4 cellular contexts compared by ENCODE assay signal in genomic region chr1:78271423-78271822, GRCh38.
DNase-seq lines count a peak whose midpoint lies in the region; ATAC-seq and TF ChIP-seq lines count a peak whose summit lies in the region.
"Not testable (repeated sequence)": the region's sequence is repeated elsewhere in the genome, so short reads cannot be mapped to it uniquely, and the experiment has no call there.

No MANE protein-coding gene starts in this region.

- H3K9me3 ChIP-seq in SK-N-MC (ENCODE audit: low read depth, low read length); SK-N-SH: not testable (repeated sequence)

- TF ChIP-seq EP300 in SK-N-SH (IDR thresholded peaks at IDR 0.05; ENCODE audit: borderline replicate concordance in 1 of 2, low read depth in 1 of 2, low read length in 1 of 2): peak in 1 of 2 experiments; percentile 39; a peak in 2 of 4 replicates

- H3K4me3 ChIP-seq in SK-N-MC; SK-N-SH (ENCODE audit: low read depth in 2 of 2, low read length in 1 of 2): not testable (repeated sequence)

- not testable (repeated sequence) for H3K9ac ChIP-seq in SK-N-MC (ENCODE audit: insufficient read length); SK-N-SH

- H3F3A ChIP-seq in SK-N-SH (replicated peaks; ENCODE audit: insufficient read depth): not testable (repeated sequence)

- not testable (repeated sequence) for H3K4me1 ChIP-seq in SK-N-SH (ENCODE audit: control insufficient read depth in 1 of 2, insufficient read depth in 2 of 2, low read depth in 1 of 2, low read length in 1 of 2)

- H4K20me1 ChIP-seq in SK-N-SH (ENCODE audit: insufficient read depth): not testable (repeated sequence)

- DNase-seq in SK-N-DZ (ENCODE audit: low spot score): peak; percentile 59
- DNase-seq in SK-N-MC (ENCODE audit: low read depth, low spot score); SK-N-SH: not testable (repeated sequence)

- H3K9me2 ChIP-seq in SK-N-SH: not testable (repeated sequence)

- H2AFZ ChIP-seq in SK-N-SH (ENCODE audit: low read depth): not testable (repeated sequence)

- not testable (repeated sequence) for H3K4me2 ChIP-seq in SK-N-SH

- not testable (repeated sequence) for H3K27me3 ChIP-seq in SK-N-SH (ENCODE audit: insufficient read depth)

- TF ChIP-seq CTCF in SK-N-SH (IDR thresholded peaks at IDR 0.05): not testable (repeated sequence)

- H3K79me2 ChIP-seq in SK-N-SH (ENCODE audit: insufficient read depth): not testable (repeated sequence)

- CTCF ChIA-PET in SK-N-SH (lab: Yijun Ruan, JAX): interaction anchor here (0.6 kb wide), 1 partner anchor 129 kb away, joined by 3 read pairs; no protein-coding TSS in a partner anchor

- WGBS in SK-N-SH (ENCODE audit: low lambda C conversion rate): 26% methylated on average over 2 of the region's 2 CpGs

- not testable (repeated sequence) for TF ChIP-seq RAD21 in SK-N-SH (IDR thresholded peaks at IDR 0.05; ENCODE audit: low read length)

- not testable (repeated sequence) for H3K36me3 ChIP-seq in SK-N-MC (ENCODE audit: insufficient read depth, low read length); SK-N-SH (replicated peaks in 1 of 2; ENCODE audit: control insufficient read depth in 1 of 2, insufficient read depth in 2 of 2, low read length in 1 of 2)

- POLR2A ChIA-PET in SK-N-SH (lab: Yijun Ruan, JAX): not testable (repeated sequence)

- not testable (repeated sequence) for ATAC-seq in SK-N-SH treated with all-trans-retinoic acid at 6 μM for 48 hours

- H3K27ac ChIP-seq in SK-N-MC: peak overlapping the region; percentile 53; the same call in 1 of the 2 replicates
- not testable (repeated sequence) for H3K27ac ChIP-seq in SK-N-SH (ENCODE audit: low read depth in 2 of 2, low read length in 1 of 2)

TF ChIP-seq in SK-N-SH, 30 proteins besides CTCF, POLR2A, EP300 and RAD21:
- TF ChIP-seq GATA2 (CRISPR knock-in tag; IDR thresholded peaks at IDR 0.05): peak; percentile 48
- 0 out of 2 replicates have a peak, but pooled peaks have one; percentile 22 for TF ChIP-seq TCF12 (IDR thresholded peaks at IDR 0.05)
- peak; percentile 43; the same call in 1 of the 2 replicates for TF ChIP-seq FOXJ3 (CRISPR knock-in tag; IDR thresholded peaks at IDR 0.05)
- TF ChIP-seq RCOR1 (IDR thresholded peaks at IDR 0.05; ENCODE audit: low read length): peak; percentile 74; the same call in 1 of the 2 replicates

TF ChIP-seq in SK-N-SH treated with all-trans-retinoic acid at 6 μM for 48 hours, 23 proteins besides CTCF, POLR2A, EP300 and RAD21:
- TF ChIP-seq TCF4 (CRISPR knock-in tag; IDR thresholded peaks at IDR 0.05; ENCODE audit: borderline replicate concordance) (peak; percentile 80; the same call in 1 of the 2 replicates), ZNF8 (CRISPR knock-in tag; IDR thresholded peaks at IDR 0.05) (peak; percentile 89)
